2 cellular contexts compared by ENCODE assay signal in genomic region chr1:236148471-236148847, GRCh38.
TF ChIP-seq lines count a peak whose summit lies in the region.

No MANE protein-coding gene starts in this region.

TF ChIP-seq in IMR-90, 13 proteins besides CTCF, POLR2A, EP300 and RAD21:
- no peak for TF ChIP-seq CEBPB (IDR thresholded peaks at IDR 0.05; ENCODE audit: low read depth, low read length)
- no peak for TF ChIP-seq NFE2L2 (IDR thresholded peaks at IDR 0.05; ENCODE audit: low read depth, low read length)
- no peak for TF ChIP-seq USF2 (IDR thresholded peaks at IDR 0.05; ENCODE audit: low read depth, low read length)
- no peak for TF ChIP-seq RFX5 (IDR thresholded peaks at IDR 0.05; ENCODE audit: low read depth, low read length)
- no peak for TF ChIP-seq FOS (IDR thresholded peaks at IDR 0.05; ENCODE audit: low read depth, low read length)
- TF ChIP-seq MXI1 (IDR thresholded peaks at IDR 0.05; ENCODE audit: borderline replicate concordance, low read depth, low read length), result no peak
- no peak for TF ChIP-seq CHD1 (IDR thresholded peaks at IDR 0.05; ENCODE audit: low read depth, low read length)
- no peak for TF ChIP-seq BHLHE40 (IDR thresholded peaks at IDR 0.05; ENCODE audit: low read depth, low read length)
- no peak for TF ChIP-seq MAFK (IDR thresholded peaks at IDR 0.05; ENCODE audit: low read depth, low read length)

TF ChIP-seq in H1, 55 proteins besides CTCF, POLR2A, EP300 and RAD21:
- TF ChIP-seq RXRA (IDR thresholded peaks at IDR 0.05; ENCODE audit: insufficient read depth, low read depth, low read length) (no peak), POLR2AphosphoS5 (IDR thresholded peaks at IDR 0.05; ENCODE audit: low read depth, low read length) (no peak), MAFK (IDR thresholded peaks at IDR 0.05; ENCODE audit: low read depth, low read length) (no peak), CBX5 (IDR thresholded peaks at IDR 0.05; ENCODE audit: low read depth, low read length) (no peak), BACH1 (IDR thresholded peaks at IDR 0.05; ENCODE audit: low read length) (no peak), TAF1 (IDR thresholded peaks at IDR 0.05; ENCODE audit: low read depth, low read length) (no peak), SIN3A (conservative IDR thresholded peaks at IDR 0.05 in 1 of 2, IDR thresholded peaks at IDR 0.05 in 1 of 2; ENCODE audit: low read depth in 1 of 2, low read length in 2 of 2) (no peak)
